9 cellular contexts compared by ENCODE assay signal in the genomic region with DNA sequence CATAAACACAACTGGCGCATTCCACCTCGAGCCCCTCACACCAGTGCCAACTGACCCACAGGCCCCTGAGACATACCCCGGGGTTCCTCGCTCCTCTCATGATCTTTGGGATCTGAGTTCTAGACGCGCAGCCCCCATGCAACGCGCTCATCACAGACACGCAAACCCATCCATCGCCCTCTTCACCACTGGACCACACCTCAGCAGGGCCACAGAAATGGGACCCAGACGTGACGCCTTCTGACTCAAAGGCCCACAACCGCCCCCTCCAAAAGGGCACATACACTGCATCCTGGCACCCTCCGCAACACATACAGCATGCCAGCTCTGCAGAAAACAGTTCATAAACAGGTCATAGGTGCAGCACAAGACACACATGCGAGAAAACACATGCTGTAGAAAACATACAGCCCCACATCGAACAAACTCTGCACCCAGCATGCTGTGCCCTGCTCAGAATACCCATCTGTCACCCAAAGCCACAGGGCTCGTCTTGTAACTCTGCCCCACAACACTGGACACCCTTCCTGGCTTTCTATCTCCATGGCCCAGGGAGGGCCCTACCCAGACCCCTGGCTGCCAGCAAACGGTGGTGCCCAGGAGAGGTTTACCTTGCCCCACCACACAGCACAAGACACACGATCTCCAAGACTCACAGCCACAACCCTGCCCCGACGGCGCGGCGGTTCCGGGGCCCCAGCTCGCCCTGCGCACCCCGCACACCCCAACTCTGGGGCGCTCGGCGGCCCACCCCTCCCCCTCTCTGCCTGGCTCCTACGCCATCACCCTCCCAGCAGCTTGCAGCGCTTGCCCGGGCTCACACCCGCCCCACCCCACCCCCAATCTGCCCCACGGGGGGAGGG. TPM values are rescaled to one million over a fixed set of nuclear protein-coding genes. Genes with fewer than 3 reads are reported as not detected.
DNase-seq lines count a peak whose midpoint lies in the region; ATAC-seq and TF ChIP-seq lines count a peak whose summit lies in the region.
"Had no signal": no experiment of that assay in that cellular context is flagged by ENCODE, and none has a peak within 500 bp of the region (broad histone marks: within the 10 kb centered on the region; RNA-seq: fewer than 3 reads in every experiment).

No MANE protein-coding gene starts in this region.

- no peak for TF ChIP-seq CTCF in OCI-LY3 (IDR thresholded peaks at IDR 0.05; ENCODE audit: low read depth, low read length)
- no peak for TF ChIP-seq CTCF in fibroblast of lung (conservative IDR thresholded peaks at IDR 0.05 in 1 of 2, IDR thresholded peaks at IDR 0.05 in 1 of 2; ENCODE audit: low read depth in 1 of 2, low read length in 2 of 2)
- TF ChIP-seq CTCF in natural killer cell (IDR thresholded peaks at IDR 0.05) = no peak

- H3K4me3 ChIP-seq in OCI-LY3 (ENCODE audit: low read length) (peak overlapping the region; percentile 96), fibroblast of lung (replicated peaks in 1 of 4; ENCODE audit: control extremely low read depth in 1 of 4, insufficient read depth in 1 of 4, low read depth in 3 of 4, low read length in 4 of 4) (peak overlapping the region; percentile 63 to 91 (median 82)), thymus (ENCODE audit: low read length) (peak overlapping the region; percentile 97)

- peak overlapping the region; percentile 83 for H3K9ac ChIP-seq in OCI-LY3 (ENCODE audit: low read length)
- H3K9ac ChIP-seq in fibroblast of lung (ENCODE audit: insufficient read depth, low read length) = peak overlapping the region; percentile 96

- H3K4me1 ChIP-seq in OCI-LY3 (ENCODE audit: low read length) (peaks cover 14% of the 10 kb centered on the region), fibroblast of lung (ENCODE audit: control insufficient read depth, extremely low read depth, insufficient read depth, low read length) (peaks cover 27% of the 10 kb centered on the region), thymus (ENCODE audit: control insufficient read depth, insufficient read depth, low read length) (peaks cover 23% of the 10 kb centered on the region)

- no peaks in the 10 kb centered on the region for H3K9me3 Mint-ChIP-seq in natural killer cell

- ATAC-seq in natural killer cell = peak; percentile 38 to 68 (median 45)

- WGBS in thymus = 35% methylated on average over 36 of the region's 36 CpGs

- H3K27me3 Mint-ChIP-seq in natural killer cell (ENCODE audit: low read depth in 2 of 2) = no peaks in the 10 kb centered on the region

- no peaks in the 10 kb centered on the region for H3K36me3 Mint-ChIP-seq in natural killer cell

- peak overlapping the region; percentile 98 to 100 for H3K27ac Mint-ChIP-seq in natural killer cell

- H2AFZ ChIP-seq in OCI-LY3 (ENCODE audit: low read depth, low read length) (no peak overlapping the region), fibroblast of lung (ENCODE audit: low read length) (no peak overlapping the region)

- peaks cover 19% of the 10 kb centered on the region; the same call in 1 of the 2 replicates for H4K20me1 ChIP-seq in OCI-LY3 (ENCODE audit: insufficient read depth, low read length)
- H4K20me1 ChIP-seq in fibroblast of lung (ENCODE audit: control insufficient read depth, extremely low read depth, insufficient read depth, low read length) = peaks cover 2% of the 10 kb centered on the region

- H3K4me2 ChIP-seq in OCI-LY3 (ENCODE audit: low read length) (peak overlapping the region; percentile 84), fibroblast of lung (ENCODE audit: extremely low read depth, insufficient read depth, low read length) (peak overlapping the region; percentile 90)

- intact Hi-C loops in natural killer cell (cut with micrococcal nuclease) = no loop called here

- H3K79me2 ChIP-seq in OCI-LY3 (ENCODE audit: low read length) (peaks cover 47% of the 10 kb centered on the region), fibroblast of lung (ENCODE audit: control insufficient read depth, insufficient read depth, low read length) (peaks cover 69% of the 10 kb centered on the region)

- peaks cover 66 to 79% of the 10 kb centered on the region in 2 donors for H3K4me1 Mint-ChIP-seq in natural killer cell

- H3K27ac ChIP-seq in OCI-LY3 (ENCODE audit: low read length) (peak overlapping the region; percentile 38), fibroblast of lung (ENCODE audit: insufficient read depth, low read length) (peak overlapping the region; percentile 91), thymus (ENCODE audit: low read depth) (peak overlapping the region; percentile 98)

- peak overlapping the region; percentile 97 for H3K4me3 Mint-ChIP-seq in natural killer cell

- DNase-seq in ELR (ENCODE audit: low read depth) = peak; percentile 50
- DNase-seq in activated T-helper 1 cell treated with anti-CD3 and anti-CD28 coated beads, Interleukin-2, amount 50 U/mL, for 16 hours (ENCODE audit: low read depth in 1 of 2, low spot score in 1 of 2) = peak; percentile 34 to 38
- peak; percentile 27 to 49 for DNase-seq in fibroblast of lung (ENCODE audit: low read depth in 2 of 2)
- peak; percentile 74 for DNase-seq in natural killer cell
- no peak for DNase-seq in NK-92 treated with Interleukin-12 subunit alpha and Interleukin-12 subunit beta, amount 100 ng/mL, for 24 hours (lab: John Stamatoyannopoulos, UW)
- no peak for DNase-seq in NCI-H1048 (lab: John Stamatoyannopoulos, UW)

- H3K9me3 ChIP-seq in OCI-LY3 (ENCODE audit: insufficient read depth, low read length) (no peaks in the 10 kb centered on the region), fibroblast of lung (ENCODE audit: control insufficient read depth, insufficient read depth, low read depth, low read length) (no peaks in the 10 kb centered on the region), thymus (ENCODE audit: control insufficient read depth) (no peaks in the 10 kb centered on the region)

- no peaks in the 10 kb centered on the region for H3K36me3 ChIP-seq in OCI-LY3 (replicated peaks; ENCODE audit: low read depth, low read length)
- peaks cover 2% of the 10 kb centered on the region for H3K36me3 ChIP-seq in fibroblast of lung (ENCODE audit: control insufficient read depth, insufficient read depth, low read length)
- peaks cover 6% of the 10 kb centered on the region for H3K36me3 ChIP-seq in thymus (ENCODE audit: control insufficient read depth, insufficient read depth)

- H3K27me3 ChIP-seq in OCI-LY3 (ENCODE audit: low read depth, low read length) = no peaks in the 10 kb centered on the region
- H3K27me3 ChIP-seq in fibroblast of lung (ENCODE audit: control insufficient read depth, insufficient read depth, low read length) = no peaks in the 10 kb centered on the region
- H3K27me3 ChIP-seq in thymus (ENCODE audit: control insufficient read depth, insufficient read depth) = no peaks in the 10 kb centered on the region

RNA-seq across cellular contexts. Expression of gene ZBTB4, which starts 0.9 kb away (rescaled TPM):
- total RNA-seq in fibroblast of lung (16.4 and 29.9 TPM in 2 replicates), natural killer cell (10 to 100 TPM; 64.0 to 72.5 (median 68.4) TPM)
- polyA plus RNA-seq in fibroblast of lung (21.3 and 22.3 TPM in 2 replicates), thymus (29.5 TPM)
- 37.4 and 43.3 TPM in 2 replicates for polyA plus RNA-seq in fibroblast of lung (2012)
- polyA minus RNA-seq in fibroblast of lung (ENCODE audit: low replicate concordance) = 74.3 and 81.7 TPM in 2 replicates

RNA-seq across cellular contexts. Expression of gene SLC35G6, which starts 2.7 kb away (rescaled TPM):
- total RNA-seq in fibroblast of lung = not detected in 2 replicates
- polyA plus RNA-seq in fibroblast of lung = not detected in 2 replicates
- polyA plus RNA-seq in fibroblast of lung (2012) = not detected in 2 replicates
- not detected in 2 replicates for polyA minus RNA-seq in fibroblast of lung (ENCODE audit: low replicate concordance)
- not detected for total RNA-seq in natural killer cell
- 0.09 TPM for polyA plus RNA-seq in thymus
- total RNA-seq: T-helper 2 cell treated with Interferon-gamma antibody and Interleukin-4, amounts not matched to agents 100 ng/mL and 5 ng/mL, for 36 hours had no signal

RNA-seq across cellular contexts. Expression of gene POLR2A, which starts 5.7 kb away (rescaled TPM):
- total RNA-seq in fibroblast of lung = 60.1 and 75.8 TPM in 2 replicates
- 6.8 and 7.1 TPM in 2 replicates for polyA plus RNA-seq in fibroblast of lung
- polyA plus RNA-seq in fibroblast of lung (2012) = 56.0 and 62.6 TPM in 2 replicates
- polyA minus RNA-seq in fibroblast of lung (ENCODE audit: low replicate concordance) = 232 and 413 TPM in 2 replicates
- total RNA-seq in natural killer cell = 100 to 1,000 TPM; 515 to 879 (median 524) TPM
- 33.5 TPM for polyA plus RNA-seq in thymus

RNA-seq across cellular contexts. Expression of gene CHRNB1, which starts 33.6 kb away (rescaled TPM):
- total RNA-seq in fibroblast of lung (5.6 and 12.2 TPM in 2 replicates), natural killer cell (10 to 100 TPM in 2 of 3 donors, 1 to 10 TPM in 1; 9.8 to 10.4 (median 10.2) TPM)
- polyA plus RNA-seq in fibroblast of lung (6.3 and 9.2 TPM in 2 replicates), thymus (18.5 TPM)
- polyA plus RNA-seq in fibroblast of lung (2012) = 4.4 and 7.1 TPM in 2 replicates
- polyA minus RNA-seq in fibroblast of lung (ENCODE audit: low replicate concordance) = 7.1 and 8.8 TPM in 2 replicates

RNA-seq across cellular contexts. Expression of gene FGF11, which starts 39.2 kb away (rescaled TPM):
- total RNA-seq in fibroblast of lung (0.33 and 1.3 TPM in 2 replicates), natural killer cell (1 to 10 TPM; 1.2 to 4.2 (median 1.9) TPM)
- polyA plus RNA-seq in fibroblast of lung (0.43 and 0.87 TPM in 2 replicates), thymus (5.5 TPM)
- polyA plus RNA-seq in fibroblast of lung (2012) = 0.44 and 0.79 TPM in 2 replicates
- 0.43 and 5.0 TPM in 2 replicates for polyA minus RNA-seq in fibroblast of lung (ENCODE audit: low replicate concordance)

Comparison
In these comparisons a context has a peak if more than half of its experiments do, and no peak if none do; other contexts are left out.
1. DNase-seq: peak in ELR (single experiment), activated T-helper 1 cell treated with anti-CD3 and anti-CD28 coated beads, Interleukin-2, amount 50 U/mL, for 16 hours (2 of 2), fibroblast of lung (2 of 2) and natural killer cell (single experiment); none in NK-92 treated with Interleukin-12 subunit alpha and Interleukin-12 subunit beta, amount 100 ng/mL, for 24 hours (single experiment) and NCI-H1048 (single experiment).
2. H3K27ac ChIP-seq: peak in every context shown above with its lines; median percentile 98 in thymus; 91 in fibroblast of lung; 38 in OCI-LY3.
3. Peak in every context shown above with its lines, with median percentiles within 50 percentile points of each other: H3K4me3 ChIP-seq.